In genomic region chr7:975702-976473, GRCh38 we compare ENCODE assay signal across 8 cellular contexts. TPM values are rescaled to one million over a fixed set of nuclear protein-coding genes. Genes with fewer than 3 reads are reported as not detected.
DNase-seq lines count a peak whose midpoint lies in the region; ATAC-seq, FAIRE-seq and TF ChIP-seq lines count a peak whose summit lies in the region.

No MANE protein-coding gene starts in this region.

- peak overlapping the region; percentile 92 for H2AFZ ChIP-seq in K562 (ENCODE audit: low read depth, low read length)

- H3K9ac ChIP-seq in K562 (ENCODE audit: insufficient read depth in 1 of 2, low read depth in 2 of 2, low read length in 2 of 2) (peak overlapping the region; percentile 50 to 82; a peak in 3 of 4 replicates), mesendoderm (ENCODE audit: low read length) (peak overlapping the region; percentile 51)

- TF ChIP-seq POLR2A in K562 (conservative IDR thresholded peaks at IDR 0.05) = no peak
- no peak for TF ChIP-seq POLR2A in lower leg skin (IDR thresholded peaks at IDR 0.05)

- H3K56ac ChIP-seq in mesendoderm (ENCODE audit: low read length) = peak overlapping the region; percentile 69

- no peak for TF ChIP-seq RAD21 in K562 (CRISPR knock-in tag; conservative IDR thresholded peaks at IDR 0.05 in 1 of 2, IDR thresholded peaks at IDR 0.05 in 1 of 2)

- H3K36me3 ChIP-seq in K562 (ENCODE audit: control insufficient read depth, insufficient read depth, low read length) (peaks cover 27% of the 10 kb centered on the region), mesendoderm (ENCODE audit: control insufficient read depth, insufficient read depth, low read length) (peaks cover 7% of the 10 kb centered on the region), upper lobe of right lung (peaks cover 27% of the 10 kb centered on the region)

- H3K4me1 ChIP-seq in K562 (replicated peaks in 1 of 2; ENCODE audit: control insufficient read depth in 2 of 2, insufficient read depth in 2 of 2, low read length in 2 of 2) (peaks cover 7 to 26% of the 10 kb centered on the region in 2 experiments; a peak in 4 of 5 replicates), mesendoderm (ENCODE audit: control insufficient read depth, low read depth, low read length) (peaks cover 2% of the 10 kb centered on the region), upper lobe of right lung (peaks cover 33% of the 10 kb centered on the region)

- no peak overlapping the region for H2BK5ac ChIP-seq in mesendoderm (ENCODE audit: low read length)

- 23% methylated on average over 27 of the region's 28 CpGs for WGBS in K562 (ENCODE audit: insufficient coverage, low coverage, missing lambda C conversion rate)
- no CpG with 5 or more reads among the region's 28 CpGs for WGBS in mesendoderm (ENCODE audit: extremely low coverage, insufficient coverage, low lambda C conversion rate)
- WGBS in lower leg skin, 2 donors = 55 to 62% methylated on average over 15 to 20 of the region's 28 CpGs

- H3K27ac Mint-ChIP-seq in activated naive CD4-positive, alpha-beta T cell treated with anti-CD3 and anti-CD28 coated beads, Interleukin-2, amount 50 U/mL, for 24 hours = peak overlapping the region; percentile 77

- H3K4me3 ChIP-seq in K562 = peak overlapping the region; percentile 100
- H3K4me3 ChIP-seq in mesendoderm (ENCODE audit: low read length) = no peak overlapping the region
- peak overlapping the region; percentile 100 for H3K4me3 ChIP-seq in upper lobe of right lung
- H3K4me3 ChIP-seq in lower leg skin (ENCODE audit: low read depth, poor library complexity, severe bottlenecking) = no peak overlapping the region

- H3K23ac ChIP-seq in mesendoderm (ENCODE audit: low read length) = no peak overlapping the region

- H4K20me1 ChIP-seq in K562 (replicated peaks; ENCODE audit: control insufficient read depth, insufficient read depth, low read length) = no peaks in the 10 kb centered on the region; the same call in 1 of the 2 replicates

- no peak overlapping the region for H2BK15ac ChIP-seq in mesendoderm (replicated peaks; ENCODE audit: low read depth)

- CTCF ChIA-PET in K562 (lab: Yijun Ruan, JAX; ENCODE audit: low intra/inter-chr PET ratio) = no interaction called here

- BruUV-seq in K562 (replicated peaks; lab: Mats Ljungman, UMichigan) = no TSS peak

- H3K18ac ChIP-seq in mesendoderm (ENCODE audit: low read length) = no peak overlapping the region

- no peak overlapping the region for H2BK120ac ChIP-seq in mesendoderm (ENCODE audit: low read depth, low read length)

- H3K9me3 ChIP-seq in K562 (replicated peaks; ENCODE audit: control insufficient read depth, insufficient read depth, low read depth, low read length) (no peaks in the 10 kb centered on the region; the same call in 1 of the 2 replicates), upper lobe of right lung (no peaks in the 10 kb centered on the region)

- no peak for DNase-seq in activated naive CD4-positive, alpha-beta T cell treated with Interleukin-2 at 50 U/mL for 16 hours
- DNase-seq in K562 (ENCODE audit: extremely low read depth in 1 of 4, low spot score in 3 of 4) = no peak
- DNase-seq in mesendoderm = no peak
- DNase-seq in upper lobe of right lung = peak; percentile 70
- DNase-seq in lower leg skin (ENCODE audit: low spot score in 2 of 2) = no peak
- DNase-seq in SIG-M5 treated with dmso at 0.1 percent for 504 hours (lab: John Stamatoyannopoulos, UW; ENCODE audit: unreplicated experiment) = no peak

- no peak overlapping the region for H4K8ac ChIP-seq in mesendoderm (ENCODE audit: low read depth, low read length)

- peaks cover 41% of the 10 kb centered on the region for H3K79me2 ChIP-seq in K562 (ENCODE audit: control insufficient read depth, insufficient read depth, low read length)
- H3K79me2 ChIP-seq in mesendoderm (ENCODE audit: control insufficient read depth, insufficient read depth, low read length) = peaks cover 15% of the 10 kb centered on the region

- no peak overlapping the region for H3K4ac ChIP-seq in mesendoderm (ENCODE audit: low read depth, low read length)

- intact Hi-C loops in K562 (cut with micrococcal nuclease) = no loop called here
- intact Hi-C loops in upper lobe of right lung (cut with DNase I) = no loop called here
- intact Hi-C loops in lower leg skin (cut with DNase I; ENCODE audit: low total_unique reads) = no loop called here

- no peaks in the 10 kb centered on the region for H3K9me1 ChIP-seq in K562 (ENCODE audit: control insufficient read depth, insufficient read depth, low read length)

- no peak overlapping the region for H3K27ac ChIP-seq in K562 (ENCODE audit: extremely low read depth, low read depth, low read length)
- H3K27ac ChIP-seq in mesendoderm (ENCODE audit: low read depth, low read length) = no peak overlapping the region
- no peak overlapping the region for H3K27ac ChIP-seq in upper lobe of right lung

- H3K27me3 Mint-ChIP-seq in activated naive CD4-positive, alpha-beta T cell treated with anti-CD3 and anti-CD28 coated beads, Interleukin-2, amount 50 U/mL, for 24 hours = no peaks in the 10 kb centered on the region

- peak overlapping the region; percentile 94 for H3K4me3 Mint-ChIP-seq in activated naive CD4-positive, alpha-beta T cell treated with anti-CD3 and anti-CD28 coated beads, Interleukin-2, amount 50 U/mL, for 24 hours

- peaks cover 8 to 18% of the 10 kb centered on the region in 2 experiments; a peak in 3 of 5 replicates for H3K27me3 ChIP-seq in K562 (ENCODE audit: control insufficient read depth in 2 of 2, insufficient read depth in 2 of 2, low read length in 2 of 2)
- H3K27me3 ChIP-seq in mesendoderm (ENCODE audit: insufficient read depth, low read length, poor library complexity) = no peaks in the 10 kb centered on the region
- H3K27me3 ChIP-seq in upper lobe of right lung = no peaks in the 10 kb centered on the region

- in situ Hi-C loops in K562 (cut with MboI) = loop anchor here (25.0 kb wide), 1 partner anchor 186 kb away; the partner anchor contains the start of gene ZFAND2A

- H3K4me2 ChIP-seq in K562 (ENCODE audit: insufficient read depth, low read length) (peak overlapping the region; percentile 92), mesendoderm (ENCODE audit: low read length) (peak overlapping the region; percentile 42)

- no peak for ATAC-seq in K562
- no peak for ATAC-seq in upper lobe of right lung
- no peak for ATAC-seq in HG03520 (IDR thresholded peaks at IDR 0.05; ENCODE audit: unreplicated experiment)

- peaks cover 2% of the 10 kb centered on the region for H3K36me3 Mint-ChIP-seq in activated naive CD4-positive, alpha-beta T cell treated with anti-CD3 and anti-CD28 coated beads, Interleukin-2, amount 50 U/mL, for 24 hours

- H4K5ac ChIP-seq in mesendoderm (ENCODE audit: low read length) = no peak overlapping the region

- TF ChIP-seq CTCF in K562 (IDR thresholded peaks at IDR 0.05 in 2 of 3, conservative IDR thresholded peaks at IDR 0.05 in 1 of 3; ENCODE audit: insufficient read depth in 2 of 3, low read depth in 1 of 3, low read length in 3 of 3) (no peak), upper lobe of right lung (IDR thresholded peaks at IDR 0.05) (no peak), lower leg skin (IDR thresholded peaks at IDR 0.05) (no peak)

- H2AK5ac ChIP-seq in mesendoderm (ENCODE audit: low read length) = no peak overlapping the region

- POLR2A ChIA-PET in K562 (lab: Yijun Ruan, JAX) = interaction anchor here (0.6 to 2.2 kb wide), 7 partner anchors 9 to 356 kb away, joined by 3 to 9 read pairs (median 3); no protein-coding TSS in a partner anchor

- H3K9me3 Mint-ChIP-seq in activated naive CD4-positive, alpha-beta T cell treated with anti-CD3 and anti-CD28 coated beads, Interleukin-2, amount 50 U/mL, for 24 hours = no peaks in the 10 kb centered on the region

- no peak for TF ChIP-seq EP300 in K562 (IDR thresholded peaks at IDR 0.05; ENCODE audit: low read length)

- no peak for FAIRE-seq in K562 (lab: Jason Lieb, UNC)

- H3K4me1 Mint-ChIP-seq in activated naive CD4-positive, alpha-beta T cell treated with anti-CD3 and anti-CD28 coated beads, Interleukin-2, amount 50 U/mL, for 24 hours = peaks cover 24% of the 10 kb centered on the region

- H3K79me1 ChIP-seq in mesendoderm (ENCODE audit: low read length) = peaks cover 12% of the 10 kb centered on the region

RNA-seq across cellular contexts. Expression of gene COX19, which starts 0.5 kb away (rescaled TPM):
- total RNA-seq in K562 (2011; cell fraction: chromatin; rRNA removed; ENCODE audit: low replicate concordance) = 75.3 and 83.0 TPM in 2 replicates
- 39.2 and 42.0 TPM in 2 replicates for total RNA-seq in K562 (2011; cell fraction: nucleolus; rRNA removed)
- 67.4 and 75.2 TPM in 2 replicates for total RNA-seq in K562 (2011; cell fraction: nucleoplasm; rRNA removed)
- total RNA-seq in K562 (2014; rRNA removed) (7.9 and 11.7 TPM in 2 replicates), K562 (2014; rRNA removed; fragmentation: Illumina TruSeq; extraction: Trizol) (9.8 and 11.9 TPM in 2 replicates), K562 (2015; rRNA removed; fragmentation: Illumina TruSeq; extraction: Trizol) (8.6 and 9.4 TPM in 2 replicates), K562 (2021) (10.2 and 10.5 TPM in 2 replicates), upper lobe of right lung (9.4 TPM), lower leg skin (10 to 100 TPM; 13.0 to 25.1 (median 15.1) TPM)
- polyA plus RNA-seq in K562 (2011; rRNA removed) (7.3 and 8.1 TPM in 2 replicates), K562 (2014; fragmentation: Illumina TruSeq; extraction: Trizol) (6.0 and 6.1 TPM in 2 replicates), K562 (2014; fragmentation: Nextera tagmentation; extraction: Ambion mirVana) (1 to 10 TPM; 5.2 to 5.9 TPM), K562 (2014; rRNA removed) (10.4 and 11.1 TPM in 2 replicates)
- polyA plus RNA-seq in K562 (2011; cell fraction: cytosol; rRNA removed) = 5.8 and 6.1 TPM in 2 replicates
- polyA plus RNA-seq in K562 (2011; cell fraction: nucleus; rRNA removed) = 12.8 and 14.3 TPM in 2 replicates
- polyA plus RNA-seq in K562 (2012) = 8.1 and 9.5 TPM in 2 replicates
- 11.5 and 14.7 TPM in 2 replicates for polyA minus RNA-seq in K562 (2011; rRNA and poly(A)+ RNA removed)
- polyA minus RNA-seq in K562 (2011; cell fraction: cytosol; rRNA and poly(A)+ RNA removed) = 1.1 and 2.5 TPM in 2 replicates
- polyA minus RNA-seq in K562 (2011; cell fraction: nucleus; rRNA and poly(A)+ RNA removed) = 11.0 and 17.1 TPM in 2 replicates
- polyA plus RNA-seq in mesendoderm (2013, experiment 1 of 2) = 5.7 TPM
- 5.2 TPM for polyA plus RNA-seq in mesendoderm (2013, experiment 2 of 2)

RNA-seq across cellular contexts. Expression of gene CYP2W1, which starts 7.1 kb away (rescaled TPM):
- total RNA-seq in K562 (2011; cell fraction: chromatin; rRNA removed; ENCODE audit: low replicate concordance) = not detected in 2 replicates
- not detected in 2 replicates for total RNA-seq in K562 (2011; cell fraction: nucleolus; rRNA removed)
- total RNA-seq in K562 (2011; cell fraction: nucleoplasm; rRNA removed) = not detected in 2 replicates
- total RNA-seq in K562 (2014; rRNA removed) = not detected in 2 replicates
- total RNA-seq in K562 (2014; rRNA removed; fragmentation: Illumina TruSeq; extraction: Trizol) = not detected in 2 replicates
- total RNA-seq in K562 (2015; rRNA removed; fragmentation: Illumina TruSeq; extraction: Trizol) = not detected in 2 replicates
- not detected in 2 replicates for total RNA-seq in K562 (2021)
- polyA plus RNA-seq in K562 (2011; rRNA removed) = not detected in 2 replicates
- not detected in 2 replicates for polyA plus RNA-seq in K562 (2011; cell fraction: cytosol; rRNA removed)
- polyA plus RNA-seq in K562 (2011; cell fraction: nucleus; rRNA removed) = not detected in 2 replicates
- 0.14 TPM in 1 of 2 replicates, not detected in the other for polyA plus RNA-seq in K562 (2012)
- not detected in 2 replicates for polyA plus RNA-seq in K562 (2014; fragmentation: Illumina TruSeq; extraction: Trizol)
- polyA plus RNA-seq in K562 (2014; fragmentation: Nextera tagmentation; extraction: Ambion mirVana) = not detected
- 0.07 TPM in 1 of 2 replicates, not detected in the other for polyA plus RNA-seq in K562 (2014; rRNA removed)
- not detected in 2 replicates for polyA minus RNA-seq in K562 (2011; rRNA and poly(A)+ RNA removed)
- polyA minus RNA-seq in K562 (2011; cell fraction: cytosol; rRNA and poly(A)+ RNA removed) = not detected in 2 replicates
- polyA minus RNA-seq in K562 (2011; cell fraction: nucleus; rRNA and poly(A)+ RNA removed) = not detected in 2 replicates
- not detected for polyA plus RNA-seq in mesendoderm (2013, experiment 1 of 2)
- not detected for polyA plus RNA-seq in mesendoderm (2013, experiment 2 of 2)
- not detected for total RNA-seq in upper lobe of right lung
- 10 to 100 TPM; 11.7 to 31.6 (median 19.3) TPM for total RNA-seq in lower leg skin

RNA-seq across cellular contexts. Expression of gene ADAP1, which starts 21.4 kb away (rescaled TPM):
- total RNA-seq in K562 (2011; cell fraction: chromatin; rRNA removed; ENCODE audit: low replicate concordance) = 0.30 and 3.1 TPM in 2 replicates
- total RNA-seq in K562 (2011; cell fraction: nucleolus; rRNA removed) = 1.1 and 1.8 TPM in 2 replicates
- total RNA-seq in K562 (2011; cell fraction: nucleoplasm; rRNA removed) = 1.4 and 1.9 TPM in 2 replicates
- total RNA-seq in K562 (2014; rRNA removed) = 0.27 and 0.41 TPM in 2 replicates
- total RNA-seq in K562 (2014; rRNA removed; fragmentation: Illumina TruSeq; extraction: Trizol) = not detected in 2 replicates
- total RNA-seq in K562 (2015; rRNA removed; fragmentation: Illumina TruSeq; extraction: Trizol) = 0.26 and 0.58 TPM in 2 replicates
- 0.47 and 0.54 TPM in 2 replicates for total RNA-seq in K562 (2021)
- 1.1 and 1.4 TPM in 2 replicates for polyA plus RNA-seq in K562 (2011; rRNA removed)
- polyA plus RNA-seq in K562 (2011; cell fraction: cytosol; rRNA removed) = 1.7 and 3.9 TPM in 2 replicates
- 2.7 and 3.4 TPM in 2 replicates for polyA plus RNA-seq in K562 (2011; cell fraction: nucleus; rRNA removed)
- 0.44 and 2.4 TPM in 2 replicates for polyA plus RNA-seq in K562 (2012)
- 0.68 TPM in 2 replicates for polyA plus RNA-seq in K562 (2014; fragmentation: Illumina TruSeq; extraction: Trizol)
- polyA plus RNA-seq in K562 (2014; fragmentation: Nextera tagmentation; extraction: Ambion mirVana) = not detected
- 0.36 and 0.40 TPM in 2 replicates for polyA plus RNA-seq in K562 (2014; rRNA removed)
- polyA minus RNA-seq in K562 (2011; rRNA and poly(A)+ RNA removed) = 0.90 and 0.95 TPM in 2 replicates
- 1.1 and 2.2 TPM in 2 replicates for polyA minus RNA-seq in K562 (2011; cell fraction: cytosol; rRNA and poly(A)+ RNA removed)
- 1.7 and 1.9 TPM in 2 replicates for polyA minus RNA-seq in K562 (2011; cell fraction: nucleus; rRNA and poly(A)+ RNA removed)
- polyA plus RNA-seq in mesendoderm (2013, experiment 1 of 2) = 3.1 TPM
- 3.4 TPM for polyA plus RNA-seq in mesendoderm (2013, experiment 2 of 2)
- 30.7 TPM for total RNA-seq in upper lobe of right lung
- 10 to 100 TPM in 1 of 4 donors, 1 to 10 TPM in 3; 9.1 to 18.8 (median 9.9) TPM for total RNA-seq in lower leg skin

Comparison
In these comparisons a context has a peak if more than half of its experiments do, and no peak if none do; other contexts are left out.
1. H3K4me3 ChIP-seq: peak in K562 (single experiment) and upper lobe of right lung (single experiment); none in mesendoderm (single experiment) and lower leg skin (single experiment).
2. RNA of gene CYP2W1, which starts 7.1 kb away (total RNA-seq): 11.7 to 31.6 TPM in lower leg skin; not detected in K562 and not detected in upper lobe of right lung (single experiment); every median in the first group is over 10 times any median in the second.